Comparison of ENCODE assay signal across 19 cellular contexts in the genomic region with DNA sequence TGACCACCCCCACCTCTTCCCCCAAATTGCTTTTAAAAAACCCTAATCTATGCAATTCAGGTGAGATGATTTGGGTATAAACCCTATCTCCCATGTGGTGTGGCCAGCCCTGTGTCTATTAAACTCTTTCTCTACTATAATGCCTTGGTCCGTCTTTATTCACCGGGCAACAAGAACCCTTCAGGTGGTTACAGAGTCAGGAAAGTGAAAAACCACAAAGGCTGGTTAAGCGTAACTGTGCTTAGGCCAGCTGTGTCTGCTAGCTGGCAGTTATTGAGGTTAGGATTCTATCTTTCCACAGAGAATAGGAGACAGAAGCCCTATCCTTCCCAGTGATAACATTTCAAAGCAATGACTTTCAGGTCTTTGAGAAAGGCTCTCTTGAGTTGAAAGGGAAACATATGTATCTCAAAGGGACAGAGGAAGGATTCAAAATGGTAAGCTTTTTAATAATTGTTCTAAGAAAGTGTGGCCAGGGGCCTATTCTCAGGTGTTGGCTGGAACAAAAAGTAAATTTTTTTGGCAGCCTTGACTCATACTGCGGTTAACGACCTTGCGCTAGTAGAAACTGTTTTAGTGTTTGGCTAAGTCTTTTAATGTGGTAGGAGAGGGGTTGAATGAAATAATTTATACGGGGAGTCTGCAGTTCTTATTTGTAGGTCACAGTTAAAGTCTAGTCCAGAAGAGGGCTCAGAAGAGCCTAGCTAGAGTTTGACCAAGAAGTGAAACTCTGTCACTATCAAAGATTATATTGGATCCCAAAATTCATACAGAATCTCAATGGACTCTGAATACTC.
"Had no signal": no experiment of that assay in that cellular context is flagged by ENCODE, and none has a peak within 500 bp of the region (broad histone marks: within the 10 kb centered on the region; RNA-seq: fewer than 3 reads in every experiment).

No MANE protein-coding gene starts in this region.

- DNase-seq: cortex of kidney; dorsolateral prefrontal cortex; effector CD8-positive, alpha-beta T cell; gastrocnemius medialis; heart right ventricle; hypothalamus; kidney glomerular epithelial cell; mammary epithelial cell; mucosa of descending colon; naive thymus-derived CD8-positive, alpha-beta T cell; spleen; stimulated activated CD4-positive, alpha-beta T cell treated with anti-CD3 and anti-CD28 coated beads, Interleukin-15, amount 100 ng/mL, for 24 hours; stimulated activated CD4-positive, alpha-beta T cell treated with anti-CD3 and anti-CD28 coated beads, Interleukin-1b, Interleukin-23, amount 100 ng/mL, for 48 hours; stimulated activated CD4-positive, alpha-beta T cell treated with anti-CD3 and anti-CD28 coated beads, Interleukin-4, amount 100 ng/mL, for 24 hours; stimulated activated naive B cell treated with anti-CD40 and anti-IgM and Interleukin-4, amounts not matched to agents 10 μg/mL and 1 μg/mL and 100 μg/mL, for 72 hours; trophoblast cell had no signal

- H3K4me1 Mint-ChIP-seq: stimulated activated naive B cell treated with anti-CD40 and anti-IgM and Interleukin-4, amounts not matched to agents 10 μg/mL and 1 μg/mL and 100 μg/mL, for 72 hours had no signal

- H3K4me3 Mint-ChIP-seq: stimulated activated naive B cell treated with anti-CD40 and anti-IgM and Interleukin-4, amounts not matched to agents 10 μg/mL and 1 μg/mL and 100 μg/mL, for 72 hours had no signal

- H3K27me3 ChIP-seq: gastrocnemius medialis, heart right ventricle, neutrophil, spleen had no signal

- H3K4me1 ChIP-seq: gastrocnemius medialis, heart right ventricle, spleen had no signal

- H3K27ac ChIP-seq: dorsolateral prefrontal cortex, gastrocnemius medialis, heart right ventricle, neutrophil, spleen had no signal

- H3K27ac Mint-ChIP-seq: stimulated activated naive B cell treated with anti-CD40 and anti-IgM and Interleukin-4, amounts not matched to agents 10 μg/mL and 1 μg/mL and 100 μg/mL, for 72 hours had no signal

- ATAC-seq: esophagus mucosa; gastrocnemius medialis; heart right ventricle; mucosa of descending colon; sciatic nerve; stimulated activated naive B cell treated with anti-CD40 and anti-IgM and Interleukin-4, amounts not matched to agents 10 μg/mL and 1 μg/mL and 100 μg/mL, for 72 hours had no signal

- H3K9me3 ChIP-seq: gastrocnemius medialis, mucosa of descending colon, neutrophil had no signal

- H3K36me3 Mint-ChIP-seq: stimulated activated naive B cell treated with anti-CD40 and anti-IgM and Interleukin-4, amounts not matched to agents 10 μg/mL and 1 μg/mL and 100 μg/mL, for 72 hours had no signal

- H3K36me3 ChIP-seq: gastrocnemius medialis, heart right ventricle, neutrophil, spleen had no signal

- H3K27me3 Mint-ChIP-seq: naive thymus-derived CD8-positive, alpha-beta T cell; stimulated activated naive B cell treated with anti-CD40 and anti-IgM and Interleukin-4, amounts not matched to agents 10 μg/mL and 1 μg/mL and 100 μg/mL, for 72 hours had no signal

- H3K4me3 ChIP-seq: dorsolateral prefrontal cortex, gastrocnemius medialis, heart right ventricle, mucosa of descending colon, spleen had no signal
